Comparison of ENCODE assay signal across 1 cellular context in the genomic region with DNA sequence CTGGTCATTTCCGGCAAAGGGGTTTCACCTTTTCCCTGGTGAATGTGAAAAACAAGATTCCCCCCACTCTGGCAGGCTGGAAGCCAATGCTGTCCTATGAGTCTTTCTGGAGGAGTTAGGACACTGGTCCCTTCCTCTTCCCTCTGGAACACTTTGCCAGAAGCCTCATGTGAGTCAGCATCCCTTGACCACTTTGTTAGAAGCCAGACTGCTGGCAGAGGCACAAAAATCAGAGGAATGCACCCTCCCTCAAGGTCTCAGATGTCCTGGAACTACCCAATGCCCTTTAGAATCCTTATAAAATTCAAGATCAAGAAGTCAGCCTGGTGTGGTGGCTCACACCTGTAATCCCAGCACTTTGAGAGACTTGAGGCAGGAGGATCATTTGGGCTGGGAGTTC.
A peak's percentile ranks its signal among the peaks of the same experiment; 100 is the strongest.
TF ChIP-seq lines count a peak whose summit lies in the region.

No MANE protein-coding gene starts in this region.

TF ChIP-seq in A549, 52 proteins besides CTCF, POLR2A, EP300 and RAD21 (continued from another document):
- TF ChIP-seq, protein P1, sequence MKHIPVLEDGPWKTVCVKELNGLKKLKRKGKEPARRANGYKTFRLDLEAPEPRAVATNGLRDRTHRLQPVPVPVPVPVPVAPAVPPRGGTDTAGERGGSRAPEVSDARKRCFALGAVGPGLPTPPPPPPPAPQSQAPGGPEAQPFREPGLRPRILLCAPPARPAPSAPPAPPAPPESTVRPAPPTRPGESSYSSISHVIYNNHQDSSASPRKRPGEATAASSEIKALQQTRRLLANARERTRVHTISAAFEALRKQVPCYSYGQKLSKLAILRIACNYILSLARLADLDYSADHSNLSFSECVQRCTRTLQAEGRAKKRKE (CRISPR knock-in tag; IDR thresholded peaks at IDR 0.05; ENCODE audit: low read depth) = 0 out of 2 replicates have a peak, but pooled peaks have one; percentile 58
- TF ChIP-seq, protein P2, sequence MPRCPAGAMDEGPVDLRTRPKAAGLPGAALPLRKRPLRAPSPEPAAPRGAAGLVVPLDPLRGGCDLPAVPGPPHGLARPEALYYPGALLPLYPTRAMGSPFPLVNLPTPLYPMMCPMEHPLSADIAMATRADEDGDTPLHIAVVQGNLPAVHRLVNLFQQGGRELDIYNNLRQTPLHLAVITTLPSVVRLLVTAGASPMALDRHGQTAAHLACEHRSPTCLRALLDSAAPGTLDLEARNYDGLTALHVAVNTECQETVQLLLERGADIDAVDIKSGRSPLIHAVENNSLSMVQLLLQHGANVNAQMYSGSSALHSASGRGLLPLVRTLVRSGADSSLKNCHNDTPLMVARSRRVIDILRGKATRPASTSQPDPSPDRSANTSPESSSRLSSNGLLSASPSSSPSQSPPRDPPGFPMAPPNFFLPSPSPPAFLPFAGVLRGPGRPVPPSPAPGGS (IDR thresholded peaks at IDR 0.05) = 0 out of 3 replicates have a peak, but pooled peaks have one; percentile 29
- TF ChIP-seq ELK1 (IDR thresholded peaks at IDR 0.05; ENCODE audit: low read depth, low read length) (no peak), POLR2AphosphoS2 (conservative IDR thresholded peaks at IDR 0.05; ENCODE audit: low read length) (no peak), RCOR1 (IDR thresholded peaks at IDR 0.05; ENCODE audit: low read depth, low read length) (no peak), GATA3 (IDR thresholded peaks at IDR 0.05; ENCODE audit: borderline replicate concordance) (peak; percentile 86), MYC (IDR thresholded peaks at IDR 0.05; ENCODE audit: borderline replicate concordance, low read length) (no peak), KDM1A (IDR thresholded peaks at IDR 0.05; ENCODE audit: low read depth) (no peak), HOXB13 (CRISPR knock-in tag; IDR thresholded peaks at IDR 0.05; ENCODE audit: low read depth) (0 out of 2 replicates have a peak, but pooled peaks have one; percentile 26), TFCP2L1 (CRISPR knock-in tag; IDR thresholded peaks at IDR 0.05) (0 out of 2 replicates have a peak, but pooled peaks have one; percentile 31), JUNB (IDR thresholded peaks at IDR 0.05) (peak; percentile 77), HOXB5 (CRISPR knock-in tag; IDR thresholded peaks at IDR 0.05) (no peak), PHF8 (IDR thresholded peaks at IDR 0.05; ENCODE audit: borderline replicate concordance, low read depth) (no peak), SMC3 (IDR thresholded peaks at IDR 0.05) (0 out of 3 replicates have a peak, but pooled peaks have one; percentile 17), HEYL (CRISPR knock-in tag; IDR thresholded peaks at IDR 0.05) (no peak), MAX (IDR thresholded peaks at IDR 0.05) (peak; percentile 70), CEBPB (IDR thresholded peaks at IDR 0.05) (no peak), HDAC2 (IDR thresholded peaks at IDR 0.05) (no peak), MAZ (IDR thresholded peaks at IDR 0.05; ENCODE audit: borderline replicate concordance, low read depth, low read length) (no peak), FOSB (CRISPR knock-in tag; IDR thresholded peaks at IDR 0.05) (no peak)
- TF ChIP-seq, protein P3, sequence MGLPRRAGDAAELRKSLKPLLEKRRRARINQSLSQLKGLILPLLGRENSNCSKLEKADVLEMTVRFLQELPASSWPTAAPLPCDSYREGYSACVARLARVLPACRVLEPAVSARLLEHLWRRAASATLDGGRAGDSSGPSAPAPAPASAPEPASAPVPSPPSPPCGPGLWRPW (IDR thresholded peaks at IDR 0.05) = no peak
- TF ChIP-seq, protein P4, sequence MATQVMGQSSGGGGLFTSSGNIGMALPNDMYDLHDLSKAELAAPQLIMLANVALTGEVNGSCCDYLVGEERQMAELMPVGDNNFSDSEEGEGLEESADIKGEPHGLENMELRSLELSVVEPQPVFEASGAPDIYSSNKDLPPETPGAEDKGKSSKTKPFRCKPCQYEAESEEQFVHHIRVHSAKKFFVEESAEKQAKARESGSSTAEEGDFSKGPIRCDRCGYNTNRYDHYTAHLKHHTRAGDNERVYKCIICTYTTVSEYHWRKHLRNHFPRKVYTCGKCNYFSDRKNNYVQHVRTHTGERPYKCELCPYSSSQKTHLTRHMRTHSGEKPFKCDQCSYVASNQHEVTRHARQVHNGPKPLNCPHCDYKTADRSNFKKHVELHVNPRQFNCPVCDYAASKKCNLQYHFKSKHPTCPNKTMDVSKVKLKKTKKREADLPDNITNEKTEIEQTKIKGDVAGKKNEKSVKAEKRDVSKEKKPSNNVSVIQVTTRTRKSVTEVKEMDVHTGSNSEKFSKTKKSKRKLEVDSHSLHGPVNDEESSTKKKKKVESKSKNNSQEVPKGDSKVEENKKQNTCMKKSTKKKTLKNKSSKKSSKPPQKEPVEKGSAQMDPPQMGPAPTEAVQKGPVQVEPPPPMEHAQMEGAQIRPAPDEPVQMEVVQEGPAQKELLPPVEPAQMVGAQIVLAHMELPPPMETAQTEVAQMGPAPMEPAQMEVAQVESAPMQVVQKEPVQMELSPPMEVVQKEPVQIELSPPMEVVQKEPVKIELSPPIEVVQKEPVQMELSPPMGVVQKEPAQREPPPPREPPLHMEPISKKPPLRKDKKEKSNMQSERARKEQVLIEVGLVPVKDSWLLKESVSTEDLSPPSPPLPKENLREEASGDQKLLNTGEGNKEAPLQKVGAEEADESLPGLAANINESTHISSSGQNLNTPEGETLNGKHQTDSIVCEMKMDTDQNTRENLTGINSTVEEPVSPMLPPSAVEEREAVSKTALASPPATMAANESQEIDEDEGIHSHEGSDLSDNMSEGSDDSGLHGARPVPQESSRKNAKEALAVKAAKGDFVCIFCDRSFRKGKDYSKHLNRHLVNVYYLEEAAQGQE (IDR thresholded peaks at IDR 0.05) = no peak
- TF ChIP-seq, protein P5, sequence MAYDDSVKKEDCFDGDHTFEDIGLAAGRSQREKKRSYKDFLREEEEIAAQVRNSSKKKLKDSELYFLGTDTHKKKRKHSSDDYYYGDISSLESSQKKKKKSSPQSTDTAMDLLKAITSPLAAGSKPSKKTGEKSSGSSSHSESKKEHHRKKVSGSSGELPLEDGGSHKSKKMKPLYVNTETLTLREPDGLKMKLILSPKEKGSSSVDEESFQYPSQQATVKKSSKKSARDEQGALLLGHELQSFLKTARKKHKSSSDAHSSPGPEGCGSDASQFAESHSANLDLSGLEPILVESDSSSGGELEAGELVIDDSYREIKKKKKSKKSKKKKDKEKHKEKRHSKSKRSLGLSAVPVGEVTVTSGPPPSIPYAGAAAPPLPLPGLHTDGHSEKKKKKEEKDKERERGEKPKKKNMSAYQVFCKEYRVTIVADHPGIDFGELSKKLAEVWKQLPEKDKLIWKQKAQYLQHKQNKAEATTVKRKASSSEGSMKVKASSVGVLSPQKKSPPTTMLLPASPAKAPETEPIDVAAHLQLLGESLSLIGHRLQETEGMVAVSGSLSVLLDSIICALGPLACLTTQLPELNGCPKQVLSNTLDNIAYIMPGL (CRISPR knock-in tag; IDR thresholded peaks at IDR 0.05; ENCODE audit: borderline replicate concordance) = no peak
